ENCODE assay signal across 26 cellular contexts in the genomic region with DNA sequence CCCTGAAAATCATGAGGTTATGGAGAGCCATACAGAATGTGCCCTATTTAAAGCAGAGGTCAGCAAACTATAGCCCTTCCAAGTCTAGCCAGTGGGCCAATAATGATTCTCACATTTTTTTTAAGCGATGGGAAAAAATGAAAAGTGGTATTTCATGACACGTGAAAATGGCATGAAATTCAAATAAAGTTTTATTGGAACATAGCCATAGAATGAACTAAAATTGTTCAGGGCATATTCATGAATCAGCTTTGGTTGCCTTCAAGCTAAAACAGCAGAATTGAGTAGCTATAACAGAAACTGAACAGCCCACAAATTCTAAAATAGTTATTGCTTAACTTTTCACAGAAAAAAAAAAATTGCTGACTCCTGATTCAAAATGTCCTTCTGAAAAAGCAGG.
"Had no signal": no experiment of that assay in that cellular context is flagged by ENCODE, and none has a peak within 500 bp of the region (broad histone marks: within the 10 kb centered on the region; RNA-seq: fewer than 3 reads in every experiment).

No MANE protein-coding gene starts in this region.

- H3K4me3 Mint-ChIP-seq: activated CD8-positive, alpha-beta T cell treated with anti-CD3 and anti-CD28 coated beads, Interleukin-2, amount 10 ng/mL, durations not matched to agents 7 days and 5 days; activated naive CD4-positive, alpha-beta T cell treated with anti-CD3 and anti-CD28 coated beads, Interleukin-2, amount 50 U/mL, for 24 hours; T-helper 1 cell treated with Interleukin-12 subunit alpha and Interleukin-12 subunit beta and Interleukin-4 antibody, amounts not matched to agents 30 μg/mL and 1 μg/mL, for 36 hours had no signal

- H3K9me3 Mint-ChIP-seq: activated naive CD4-positive, alpha-beta T cell treated with anti-CD3 and anti-CD28 coated beads, Interleukin-2, amount 50 U/mL, for 24 hours; T-helper 1 cell treated with Interleukin-12 subunit alpha and Interleukin-12 subunit beta and Interleukin-4 antibody, amounts not matched to agents 30 μg/mL and 1 μg/mL, for 36 hours had no signal

- H3K27ac ChIP-seq: breast epithelium, Peyer's patch, RWPE1, SJCRH30 had no signal

- H3K4me1 Mint-ChIP-seq: activated naive CD4-positive, alpha-beta T cell treated with anti-CD3 and anti-CD28 coated beads, Interleukin-2, amount 50 U/mL, for 24 hours had no signal

- H3K27me3 ChIP-seq: breast epithelium, Peyer's patch, SJCRH30 had no signal

- H3K27ac Mint-ChIP-seq: activated CD8-positive, alpha-beta T cell treated with anti-CD3 and anti-CD28 coated beads, Interleukin-2, amount 10 ng/mL, durations not matched to agents 7 days and 5 days; activated naive CD4-positive, alpha-beta T cell treated with anti-CD3 and anti-CD28 coated beads, Interleukin-2, amount 50 U/mL, for 24 hours; T-helper 1 cell treated with Interleukin-12 subunit alpha and Interleukin-12 subunit beta and Interleukin-4 antibody, amounts not matched to agents 30 μg/mL and 1 μg/mL, for 36 hours had no signal

- H3K4me3 ChIP-seq: breast epithelium, Peyer's patch, SJCRH30 had no signal

- DNase-seq: activated CD4-positive, alpha-beta T cell treated with anti-CD3 and anti-CD28 coated beads for 4 hours; activated CD4-positive, alpha-beta T cell treated with anti-CD3 and anti-CD28 coated beads, Interleukin-2, amount 50 U/mL, for 4 hours; activated CD8-positive, alpha-beta memory T cell treated with anti-CD3 and anti-CD28 coated beads, Interleukin-2, amount 50 U/mL, for 48 hours; activated CD8-positive, alpha-beta T cell treated with anti-CD3 and anti-CD28 coated beads, Interleukin-2, amount 10 ng/mL, durations not matched to agents 7 days and 5 days; activated T-cell treated with anti-CD3 and anti-CD28 coated beads, Interleukin-2, amount 50 U/mL, for 1 hour; aorta; caudate nucleus; Karpas-422; NCI-H1048; NCI-H1417; NCI-H2029; NCI-H2107; NCI-H2171 treated with DMSO at 0.1 percent for 48 hours; NCI-H345; NCI-H510A; NCI-H526 treated with DMSO at 0.1 percent for 48 hours; NCI-H82; Peyer's patch; Right ventricle myocardium superior; SJCRH30 had no signal

- H3K9me3 ChIP-seq: breast epithelium, Peyer's patch, SJCRH30 had no signal

- ATAC-seq: activated CD4-positive, CD25-positive, alpha-beta regulatory T cell treated with anti-CD3 and anti-CD28 coated beads, Interleukin-2, amount 50 U/mL, for 24 hours; activated CD8-positive, alpha-beta T cell treated with anti-CD3 and anti-CD28 coated beads, Interleukin-2, amount 10 ng/mL, durations not matched to agents 7 days and 5 days; SK-N-SH treated with all-trans-retinoic acid at 6 μM for 48 hours had no signal

- H3K4me1 ChIP-seq: breast epithelium, Peyer's patch, SJCRH30 had no signal

- H3K36me3 Mint-ChIP-seq: activated naive CD4-positive, alpha-beta T cell treated with anti-CD3 and anti-CD28 coated beads, Interleukin-2, amount 50 U/mL, for 24 hours had no signal

- H3K36me3 ChIP-seq: breast epithelium, Peyer's patch, SJCRH30 had no signal
